In the genomic region with DNA sequence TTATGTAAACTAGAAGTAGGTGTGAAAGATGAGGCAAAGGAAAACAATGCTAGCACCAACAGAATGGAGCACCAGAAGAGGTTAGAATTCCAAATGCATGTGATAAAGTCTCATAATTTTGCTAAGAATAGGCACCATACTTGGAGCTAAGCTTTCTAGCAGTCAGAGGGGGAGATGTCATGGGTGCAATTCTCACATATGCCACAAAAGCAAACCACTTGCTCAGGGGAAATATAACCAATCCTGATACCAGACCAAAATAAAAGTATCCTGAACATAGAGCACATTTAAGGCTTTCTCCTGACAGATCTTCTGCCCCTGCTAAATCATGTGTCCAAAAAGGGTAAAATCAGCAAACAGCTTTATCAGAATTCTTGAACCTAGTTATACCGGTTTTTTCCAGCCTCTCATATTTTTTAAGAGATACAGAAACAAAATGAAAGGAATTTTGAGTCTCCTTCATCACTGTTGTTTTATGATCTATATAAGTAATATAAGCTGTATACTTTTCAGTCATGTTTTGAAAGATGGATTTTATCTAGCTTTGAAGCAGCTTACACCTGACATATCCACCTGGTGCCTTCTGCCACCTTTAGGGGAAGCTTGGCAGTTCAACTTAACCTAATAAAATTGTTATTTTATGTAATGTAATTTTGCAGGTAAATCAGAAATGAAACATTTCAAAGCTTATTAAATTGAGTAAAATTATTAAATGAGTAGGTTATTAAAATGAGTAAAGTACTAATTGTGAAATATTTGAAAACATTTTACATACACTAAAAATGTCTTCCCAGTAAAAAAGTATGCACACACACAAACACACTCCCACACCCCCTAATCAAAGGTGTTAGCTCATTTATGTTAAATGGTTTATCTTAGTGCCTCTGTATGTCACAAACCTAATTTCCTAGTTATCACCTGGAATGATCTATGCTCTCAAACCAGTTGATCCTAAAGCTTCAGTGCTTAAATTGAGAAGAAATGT, we compare ENCODE assay signal across 10 cellular contexts.
A peak's percentile ranks its signal among the peaks of the same experiment; 100 is the strongest.
DNase-seq lines count a peak whose midpoint lies in the region; ATAC-seq and TF ChIP-seq lines count a peak whose summit lies in the region.
"Had no signal": no experiment of that assay in that cellular context is flagged by ENCODE, and none has a peak within 500 bp of the region (broad histone marks: within the 10 kb centered on the region; RNA-seq: fewer than 3 reads in every experiment).

No MANE protein-coding gene starts in this region.

- no peak overlapping the region for H3K4me3 ChIP-seq in DND-41 (ENCODE audit: low read depth in 1 of 2, low read length in 2 of 2)
- H3K4me3 ChIP-seq: adrenal gland had no signal

- peak; percentile 30 for TF ChIP-seq CTCF in DND-41 (IDR thresholded peaks at IDR 0.05; ENCODE audit: borderline replicate concordance, extremely low read depth, low read length, poor library complexity, severe bottlenecking)

- DNase-seq in DND-41 (no peak), SW480 (ENCODE audit: low spot score) (peak; percentile 76), left kidney (ENCODE audit: low read depth, low spot score) (peak; percentile 41), NK-92 (lab: John Stamatoyannopoulos, UW; ENCODE audit: unreplicated experiment) (no peak), NCI-H2196 (lab: John Stamatoyannopoulos, UW; ENCODE audit: unreplicated experiment) (no peak), T-helper 1 cell (no peak)
- DNase-seq: adrenal gland; stimulated activated CD4-positive, alpha-beta T cell treated with anti-CD3 and anti-CD28 coated beads, Interleukin-4, amount 100 ng/mL, for 24 hours had no signal

- no peak for ATAC-seq in DND-41 (ENCODE audit: insufficient read depth, low read depth)

- TF ChIP-seq RAD21 in Ishikawa (IDR thresholded peaks at IDR 0.05; ENCODE audit: low read depth), result peak; percentile 38

- no peak for TF ChIP-seq EP300 in Ishikawa (IDR thresholded peaks at IDR 0.05; ENCODE audit: borderline replicate concordance)

- peaks cover 9% of the 10 kb centered on the region for H3K27me3 ChIP-seq in DND-41 (ENCODE audit: insufficient read depth, low read length, poor library complexity)

- H2AFZ ChIP-seq in DND-41 (ENCODE audit: low read depth, low read length), result no peak overlapping the region
- H2AFZ ChIP-seq: parathyroid adenoma had no signal

- no peaks in the 10 kb centered on the region for H3K9me3 ChIP-seq in DND-41 (ENCODE audit: insufficient read depth, low read length, severe bottlenecking)
- H3K9me3 ChIP-seq: adrenal gland had no signal

- H3K79me2 ChIP-seq in DND-41 (ENCODE audit: insufficient read depth, low read length), result no peaks in the 10 kb centered on the region
- H3K79me2 ChIP-seq: parathyroid adenoma had no signal

- no peaks in the 10 kb centered on the region for H3K4me1 ChIP-seq in DND-41 (ENCODE audit: insufficient read depth, low read length)
- H3K4me1 ChIP-seq: adrenal gland, parathyroid adenoma had no signal

- no peaks in the 10 kb centered on the region for H4K20me1 ChIP-seq in DND-41 (ENCODE audit: insufficient read depth, low read length)

- no peak overlapping the region for H3K27ac ChIP-seq in DND-41 (ENCODE audit: low read length)
- H3K27ac ChIP-seq: adrenal gland, parathyroid adenoma had no signal

- no peak overlapping the region for H3K9ac ChIP-seq in DND-41 (ENCODE audit: low read depth, low read length)
- H3K9ac ChIP-seq: parathyroid adenoma had no signal

- no peaks in the 10 kb centered on the region for H3K36me3 ChIP-seq in DND-41 (ENCODE audit: insufficient read depth, low read length)
- H3K36me3 ChIP-seq: adrenal gland had no signal

- no peak overlapping the region for H3K4me2 ChIP-seq in DND-41 (ENCODE audit: insufficient read depth, low read length)

TF ChIP-seq in Ishikawa, 13 proteins besides CTCF, POLR2A, EP300 and RAD21:
- no peak for TF ChIP-seq USF1 (IDR thresholded peaks at IDR 0.05)
- TF ChIP-seq CEBPB (IDR thresholded peaks at IDR 0.05), result no peak
- TF ChIP-seq FOXM1 (IDR thresholded peaks at IDR 0.05; ENCODE audit: borderline replicate concordance, low read depth), result no peak
- TF ChIP-seq TEAD4 (IDR thresholded peaks at IDR 0.05), result no peak
- no peak for TF ChIP-seq CREB1 (IDR thresholded peaks at IDR 0.05; ENCODE audit: low read depth)
- TF ChIP-seq NFIC (IDR thresholded peaks at IDR 0.05), result no peak
- no peak for TF ChIP-seq ZBTB7A (IDR thresholded peaks at IDR 0.05; ENCODE audit: low read depth)
- TF ChIP-seq, protein P1, sequence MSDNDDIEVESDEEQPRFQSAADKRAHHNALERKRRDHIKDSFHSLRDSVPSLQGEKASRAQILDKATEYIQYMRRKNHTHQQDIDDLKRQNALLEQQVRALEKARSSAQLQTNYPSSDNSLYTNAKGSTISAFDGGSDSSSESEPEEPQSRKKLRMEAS (IDR thresholded peaks at IDR 0.05), result no peak
- no peak for TF ChIP-seq TAF1 (IDR thresholded peaks at IDR 0.05; ENCODE audit: low read depth)
- no peak for TF ChIP-seq EGR1 (IDR thresholded peaks at IDR 0.05)
- TF ChIP-seq YY1 (IDR thresholded peaks at IDR 0.05; ENCODE audit: low read depth), result no peak
- TF ChIP-seq REST (IDR thresholded peaks at IDR 0.05; ENCODE audit: low read depth), result no peak
- no peak for TF ChIP-seq TCF12 (IDR thresholded peaks at IDR 0.05; ENCODE audit: low read depth)

Comparison
In these comparisons a context has a peak if more than half of its experiments do, and no peak if none do; other contexts are left out.
1. DNase-seq: peak in SW480 (single experiment) and left kidney (single experiment); none in DND-41 (single experiment), NK-92 (single experiment), NCI-H2196 (single experiment) and T-helper 1 cell (0 of 5).